ENCODE assay signal across 8 cellular contexts in the genomic region with DNA sequence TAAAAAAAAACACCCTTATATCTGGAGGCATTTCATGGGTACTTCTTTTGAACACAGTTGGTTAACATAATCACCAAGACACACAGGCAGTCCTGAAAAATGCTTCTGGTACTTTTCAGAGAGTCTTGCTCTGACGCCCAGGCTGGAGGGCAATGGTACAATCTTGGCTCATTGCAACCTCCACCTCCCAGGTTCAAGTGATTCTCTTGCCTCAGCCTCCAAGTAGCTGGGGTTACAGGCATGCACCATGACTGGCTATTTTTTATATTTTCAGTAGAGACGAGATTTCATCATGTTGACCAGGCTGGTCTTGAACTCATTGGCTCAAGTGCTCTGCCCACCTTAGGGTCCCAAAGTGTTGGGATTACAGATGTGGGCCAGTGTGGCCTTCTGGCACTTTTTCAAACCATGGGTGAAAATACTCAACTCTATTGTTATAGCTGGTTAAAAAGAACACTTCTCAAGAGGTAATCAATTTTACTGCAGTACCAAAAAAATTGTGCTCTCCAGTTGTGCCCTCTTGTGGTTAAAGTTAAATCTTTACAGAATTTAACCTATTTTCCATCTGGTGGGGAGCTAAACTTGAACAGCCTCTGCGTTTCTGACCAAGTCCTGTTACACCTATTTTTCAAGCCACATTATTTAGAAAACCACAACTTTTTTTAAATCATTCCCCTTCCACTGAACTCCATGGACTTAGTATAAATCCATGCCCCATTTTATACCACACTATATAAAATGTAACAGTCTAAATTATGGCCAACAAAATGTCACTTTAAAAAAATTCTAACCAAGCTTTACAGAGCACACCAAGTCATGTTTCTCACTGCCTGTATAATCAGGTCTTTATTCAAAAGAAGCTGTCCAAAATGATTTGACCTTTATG.
DNase-seq lines count a peak whose midpoint lies in the region; ATAC-seq and TF ChIP-seq lines count a peak whose summit lies in the region.

No MANE protein-coding gene starts in this region.

- peak overlapping the region; percentile 96 for H3K27ac Mint-ChIP-seq in activated naive CD8-positive, alpha-beta T cell

- TF ChIP-seq CTCF in DOHH2 (IDR thresholded peaks at IDR 0.05; ENCODE audit: low read depth, low read length, poor library complexity, severe bottlenecking) (peak; percentile 50), LNCaP clone FGC (IDR thresholded peaks at IDR 0.05; ENCODE audit: control insufficient read depth, extremely low read depth, insufficient read depth) (0 out of 2 replicates have a peak, but pooled peaks have one; percentile 22)

- peaks cover 70% of the 10 kb centered on the region for H3F3A ChIP-seq in DOHH2 (ENCODE audit: control insufficient read depth, insufficient read depth)

- peaks cover 71% of the 10 kb centered on the region for H3K4me1 Mint-ChIP-seq in activated naive CD8-positive, alpha-beta T cell (ENCODE audit: low read depth)

- no peak for DNase-seq in LNCaP clone FGC (ENCODE audit: low read depth)
- peak; percentile 49 for DNase-seq in left kidney (ENCODE audit: low read depth, low spot score)
- DNase-seq in stimulated activated naive CD4-positive, alpha-beta T cell treated with Interleukin-2 at 50 U/mL for 16 hours (lab: John Stamatoyannopoulos, UW): no peak

- no peaks in the 10 kb centered on the region for H3K27me3 Mint-ChIP-seq in activated naive CD8-positive, alpha-beta T cell

- H3K9me3 Mint-ChIP-seq in activated naive CD8-positive, alpha-beta T cell (ENCODE audit: low read depth): no peaks in the 10 kb centered on the region

- H3K36me3 Mint-ChIP-seq in activated naive CD8-positive, alpha-beta T cell: peaks cover 35% of the 10 kb centered on the region

- H3K4me3 ChIP-seq in DOHH2 (ENCODE audit: low read length) (no peak overlapping the region; the same call in 1 of the 2 replicates), LNCaP clone FGC (ENCODE audit: low read depth, low read length) (no peak overlapping the region)

- no peaks in the 10 kb centered on the region for H3K9me2 ChIP-seq in DOHH2 (replicated peaks; ENCODE audit: control insufficient read depth, low read length)

- H3K27me3 ChIP-seq in DOHH2 (ENCODE audit: control insufficient read depth, low read length): no peaks in the 10 kb centered on the region

- peak overlapping the region; percentile 90 for H3K27ac ChIP-seq in DOHH2 (ENCODE audit: low read depth, low read length)

- peaks cover 18% of the 10 kb centered on the region for H4K20me1 ChIP-seq in DOHH2 (ENCODE audit: control insufficient read depth, insufficient read depth, low read depth, low read length)

- H3K79me2 ChIP-seq in DOHH2 (ENCODE audit: control insufficient read depth, low read length): peaks cover 68% of the 10 kb centered on the region

- peak overlapping the region; percentile 96 for H3K4me3 Mint-ChIP-seq in activated naive CD8-positive, alpha-beta T cell

- peaks cover 98% of the 10 kb centered on the region for H3K36me3 ChIP-seq in DOHH2 (ENCODE audit: control insufficient read depth, low read length)

- no peak for ATAC-seq in GM18520 (IDR thresholded peaks at IDR 0.05; ENCODE audit: unreplicated experiment)
- no peak for ATAC-seq in GM19328 (IDR thresholded peaks at IDR 0.05; ENCODE audit: unreplicated experiment)
- no peak for ATAC-seq in HG02840 (IDR thresholded peaks at IDR 0.05; ENCODE audit: low FRiP score, unreplicated experiment)

- peak overlapping the region; percentile 97 for H3K4me2 ChIP-seq in DOHH2 (ENCODE audit: low read length)

- no peaks in the 10 kb centered on the region for H3K9me3 ChIP-seq in DOHH2 (ENCODE audit: control insufficient read depth, insufficient read depth, low read length)

- peaks cover 58% of the 10 kb centered on the region for H3K4me1 ChIP-seq in DOHH2 (ENCODE audit: control insufficient read depth, low read length)
